In genomic region chr2:27705851-27706622, GRCh38 we compare ENCODE assay signal across 8 cellular contexts. TPM values are rescaled to one million over a fixed set of nuclear protein-coding genes. Genes with fewer than 3 reads are reported as not detected.
DNase-seq lines count a peak whose midpoint lies in the region; TF ChIP-seq lines count a peak whose summit lies in the region.

No MANE protein-coding gene starts in this region.

- peak overlapping the region; percentile 88 for H3K27ac Mint-ChIP-seq in mesothelial cell of epicardium

- H3K9me3 ChIP-seq in BLaER1 treated with 17β-estradiol and CSF1 and Interleukin-3, amounts not matched to agents 10 nM and 100 nM (replicated peaks in 1 of 11), result no peaks in the 10 kb centered on the region

- DNase-seq in LHCN-M2 (ENCODE audit: low read depth), result peak; percentile 94
- no peak for DNase-seq in caudate nucleus (lab: John Stamatoyannopoulos, UW)
- no peak for DNase-seq in mesothelial cell of epicardium (ENCODE audit: low spot score in 2 of 2, unreplicated experiment in 2 of 2)
- DNase-seq in NCI-H82 (lab: John Stamatoyannopoulos, UW), result no peak
- DNase-seq in NCI-H187 treated with DMSO at 0.1 percent for 48 hours (lab: John Stamatoyannopoulos, UW), result no peak
- no peak for DNase-seq in NCI-H774 (lab: John Stamatoyannopoulos, UW)
- no peak for DNase-seq in ecto neural progenitor cell (ENCODE audit: low spot score)

- peak overlapping the region in 6 of 11 experiments; percentile 8 to 76 (median 50); a peak in 11 of 22 replicates for H3K4me2 ChIP-seq in BLaER1 treated with 17β-estradiol and CSF1 and Interleukin-3, amounts not matched to agents 10 nM and 100 nM

- H3K27ac ChIP-seq in BLaER1 treated with 17β-estradiol and CSF1 and Interleukin-3, amounts not matched to agents 10 nM and 100 nM, result peak overlapping the region in 5 of 11 experiments; percentile 1 to 23 (median 18); a peak in 5 of 22 replicates
- H3K27ac ChIP-seq in caudate nucleus (ENCODE audit: low read depth, low read length), result peak overlapping the region; percentile 55

- H4K20me1 ChIP-seq in BLaER1 treated with 17β-estradiol and CSF1 and Interleukin-3, amounts not matched to agents 10 nM and 100 nM, result no peaks in the 10 kb centered on the region

- no peaks in the 10 kb centered on the region for H3K36me3 Mint-ChIP-seq in mesothelial cell of epicardium

- no peaks in the 10 kb centered on the region for H3K27me3 Mint-ChIP-seq in mesothelial cell of epicardium (ENCODE audit: low read depth)

- H3K9ac ChIP-seq in BLaER1 treated with 17β-estradiol and CSF1 and Interleukin-3, amounts not matched to agents 10 nM and 100 nM, result no peak overlapping the region; a peak in 1 of 22 replicates

- no peak for TF ChIP-seq CTCF in mesothelial cell of epicardium (IDR thresholded peaks at IDR 0.05; ENCODE audit: unreplicated experiment)

- peaks cover 25% of the 10 kb centered on the region for H3K4me1 Mint-ChIP-seq in mesothelial cell of epicardium

- H3K4me3 ChIP-seq in BLaER1 treated with 17β-estradiol and CSF1 and Interleukin-3, amounts not matched to agents 10 nM and 100 nM, result no peak overlapping the region

- H3K27me3 ChIP-seq in BLaER1 treated with 17β-estradiol and CSF1 and Interleukin-3, amounts not matched to agents 10 nM and 100 nM, result no peaks in the 10 kb centered on the region

- H3K36me3 ChIP-seq in BLaER1 treated with 17β-estradiol and CSF1 and Interleukin-3, amounts not matched to agents 10 nM and 100 nM, result no peaks in the 10 kb centered on the region

- H3K4me1 ChIP-seq in BLaER1 treated with 17β-estradiol and CSF1 and Interleukin-3, amounts not matched to agents 10 nM and 100 nM, result peaks cover 0 to 41% (median 33%) of the 10 kb centered on the region in 10 experiments; a peak in 17 of 20 replicates

- H3K9me3 Mint-ChIP-seq in mesothelial cell of epicardium, result no peaks in the 10 kb centered on the region

- H3K4me3 Mint-ChIP-seq in mesothelial cell of epicardium, result no peak overlapping the region

RNA-seq across cellular contexts. Expression of gene SLC4A1AP, which starts 42.3 kb away (rescaled TPM):
- total RNA-seq in LHCN-M2 (2014; rRNA removed) (30.5 and 35.3 TPM in 2 replicates), mesothelial cell of epicardium (18.8 to 20.0 TPM (median 19.1 TPM) in 3 replicates)
- polyA plus RNA-seq in LHCN-M2 (2012), result 14.7 TPM

RNA-seq across cellular contexts. Expression of gene SUPT7L, which starts 42.6 kb away (rescaled TPM):
- 19.8 and 26.4 TPM in 2 replicates for total RNA-seq in LHCN-M2 (2014; rRNA removed)
- polyA plus RNA-seq in LHCN-M2 (2012), result 20.2 TPM
- total RNA-seq in mesothelial cell of epicardium, result 40.6 to 42.6 TPM (median 41.2 TPM) in 3 replicates
